9 cellular contexts compared by ENCODE assay signal in the genomic region with DNA sequence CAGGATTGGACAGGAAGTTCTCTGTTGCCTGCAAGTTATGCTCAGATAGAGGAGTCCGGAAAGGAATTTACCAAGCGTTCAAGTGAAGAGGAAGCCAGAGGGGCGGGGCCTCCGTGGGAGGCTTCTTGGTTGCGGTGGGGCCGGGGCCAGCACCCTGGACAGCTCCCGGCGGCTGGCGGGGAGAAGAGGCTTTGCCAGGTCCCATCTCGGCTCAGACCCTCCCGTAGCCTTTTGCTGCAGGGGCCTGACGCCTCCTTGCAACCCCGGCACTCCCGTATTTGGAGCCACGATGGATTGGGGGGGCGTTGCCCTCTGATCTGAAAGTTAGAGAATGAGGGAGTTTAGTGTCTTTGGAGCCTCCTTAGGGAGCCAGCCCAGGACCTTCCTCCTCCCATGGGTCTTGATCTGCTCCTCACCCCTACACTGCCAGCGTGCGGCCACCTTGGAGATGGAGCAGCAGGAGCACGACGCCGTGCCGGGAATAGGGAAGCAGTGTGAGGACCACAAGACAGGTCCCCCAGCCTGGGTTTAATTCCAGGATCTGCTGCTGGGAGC. TPM values are rescaled to one million over a fixed set of nuclear protein-coding genes. Genes with fewer than 3 reads are reported as not detected.
DNase-seq lines count a peak whose midpoint lies in the region; ATAC-seq lines count a peak whose summit lies in the region.
"Had no signal": no experiment of that assay in that cellular context is flagged by ENCODE, and none has a peak within 500 bp of the region (broad histone marks: within the 10 kb centered on the region; RNA-seq: fewer than 3 reads in every experiment).

No MANE protein-coding gene starts in this region.

- peaks cover 56 to 89% of the 10 kb centered on the region in 2 donors for H3K27me3 Mint-ChIP-seq in effector memory CD8-positive, alpha-beta T cell
- H3K27me3 Mint-ChIP-seq in naive thymus-derived CD4-positive, alpha-beta T cell = peaks cover 49 to 76% (median 71%) of the 10 kb centered on the region in 5 donors
- peaks cover 72 to 83% of the 10 kb centered on the region in 2 donors for H3K27me3 Mint-ChIP-seq in stimulated activated naive B cell treated with anti-CD40 and anti-IgM and Interleukin-4, amounts not matched to agents 10 μg/mL and 1 μg/mL and 100 μg/mL, for 72 hours

- H3K4me3 ChIP-seq in Karpas-422 (ENCODE audit: low read length) = no peak overlapping the region
- no peak overlapping the region for H3K4me3 ChIP-seq in naive thymus-derived CD4-positive, alpha-beta T cell (ENCODE audit: low read length)

- H3K9me3 Mint-ChIP-seq in effector memory CD8-positive, alpha-beta T cell = peaks cover 4 to 11% of the 10 kb centered on the region in 2 donors
- peaks cover 0 to 24% (median 8%) of the 10 kb centered on the region in 11 donors for H3K9me3 Mint-ChIP-seq in naive thymus-derived CD4-positive, alpha-beta T cell
- peaks cover 5 to 9% of the 10 kb centered on the region in 2 donors for H3K9me3 Mint-ChIP-seq in stimulated activated naive B cell treated with anti-CD40 and anti-IgM and Interleukin-4, amounts not matched to agents 10 μg/mL and 1 μg/mL and 100 μg/mL, for 72 hours

- H3K4me1 Mint-ChIP-seq in effector memory CD8-positive, alpha-beta T cell (ENCODE audit: low read depth in 2 of 2) = peaks cover 0 to 3% of the 10 kb centered on the region in 2 donors
- H3K4me1 Mint-ChIP-seq in naive thymus-derived CD4-positive, alpha-beta T cell = peaks cover 4 to 18% (median 8%) of the 10 kb centered on the region in 7 donors
- H3K4me1 Mint-ChIP-seq in stimulated activated naive B cell treated with anti-CD40 and anti-IgM and Interleukin-4, amounts not matched to agents 10 μg/mL and 1 μg/mL and 100 μg/mL, for 72 hours = peaks cover 17 to 27% of the 10 kb centered on the region in 2 donors

- no peaks in the 10 kb centered on the region for H3K9me2 ChIP-seq in Karpas-422 (replicated peaks; ENCODE audit: insufficient read depth, low read length)

- CTCF ChIA-PET in naive thymus-derived CD4-positive, alpha-beta T cell (lab: Charles Lee) = no interaction called here

- intact Hi-C loops in naive thymus-derived CD4-positive, alpha-beta T cell (cut with micrococcal nuclease) = loop anchor here in 1 of 2 donors (1.0 kb wide), 2 partner anchors 155 to 209 kb away; a partner anchor contains a TSS

- H4K20me1 ChIP-seq in Karpas-422 (ENCODE audit: insufficient read depth, low read depth, low read length) = 0 out of 2 replicates have a peak, but pooled peaks cover 4% of the 10 kb centered on the region

- H3K36me3 Mint-ChIP-seq in effector memory CD8-positive, alpha-beta T cell (ENCODE audit: insufficient read depth) = no peaks in the 10 kb centered on the region
- H3K36me3 Mint-ChIP-seq in naive thymus-derived CD4-positive, alpha-beta T cell = peaks cover 0 to 12% (median 0%) of the 10 kb centered on the region in 5 donors
- peaks cover 6 to 8% of the 10 kb centered on the region in 2 donors for H3K36me3 Mint-ChIP-seq in stimulated activated naive B cell treated with anti-CD40 and anti-IgM and Interleukin-4, amounts not matched to agents 10 μg/mL and 1 μg/mL and 100 μg/mL, for 72 hours

- no peak overlapping the region for H3K4me3 Mint-ChIP-seq in effector memory CD8-positive, alpha-beta T cell
- H3K4me3 Mint-ChIP-seq in naive thymus-derived CD4-positive, alpha-beta T cell = no peak overlapping the region
- no peak overlapping the region for H3K4me3 Mint-ChIP-seq in stimulated activated naive B cell treated with anti-CD40 and anti-IgM and Interleukin-4, amounts not matched to agents 10 μg/mL and 1 μg/mL and 100 μg/mL, for 72 hours

- peak; percentile 64 for ATAC-seq in GM21360 (IDR thresholded peaks at IDR 0.05; ENCODE audit: unreplicated experiment)
- ATAC-seq in effector memory CD8-positive, alpha-beta T cell (replicated peaks) = peak; percentile 67
- ATAC-seq in naive thymus-derived CD4-positive, alpha-beta T cell = peak; percentile 82
- ATAC-seq in stimulated activated naive B cell treated with anti-CD40 and anti-IgM and Interleukin-4, amounts not matched to agents 10 μg/mL and 1 μg/mL and 100 μg/mL, for 72 hours (replicated peaks) = peak; percentile 70 to 78

- no peaks in the 10 kb centered on the region for H3K9me3 ChIP-seq in Karpas-422 (ENCODE audit: low read length)
- H3K9me3 ChIP-seq in naive thymus-derived CD4-positive, alpha-beta T cell (ENCODE audit: control insufficient read depth in 2 of 3, low read length in 3 of 3) = no peaks in the 10 kb centered on the region

- no peaks in the 10 kb centered on the region for H3K4me1 ChIP-seq in Karpas-422 (ENCODE audit: low read length)
- H3K4me1 ChIP-seq in naive thymus-derived CD4-positive, alpha-beta T cell (ENCODE audit: control insufficient read depth in 2 of 2, insufficient read depth in 2 of 2, low read length in 2 of 2) = no peaks in the 10 kb centered on the region

- POLR2A ChIA-PET in naive thymus-derived CD4-positive, alpha-beta T cell (lab: Charles Lee) = no interaction called here

- no peak overlapping the region for H3K9ac ChIP-seq in Karpas-422 (ENCODE audit: low read length)

- H3K36me3 ChIP-seq in Karpas-422 (ENCODE audit: insufficient read depth, low read length) = no peaks in the 10 kb centered on the region
- H3K36me3 ChIP-seq in naive thymus-derived CD4-positive, alpha-beta T cell (ENCODE audit: control insufficient read depth in 2 of 3, insufficient read depth in 3 of 3, low read length in 3 of 3) = no peaks in the 10 kb centered on the region

- no peak overlapping the region for H2AFZ ChIP-seq in Karpas-422 (ENCODE audit: low read length)

- H3K79me2 ChIP-seq in Karpas-422 (ENCODE audit: low read length) = no peaks in the 10 kb centered on the region

- H3K27ac ChIP-seq in Karpas-422 (ENCODE audit: low read length) = no peak overlapping the region
- no peak overlapping the region for H3K27ac ChIP-seq in naive thymus-derived CD4-positive, alpha-beta T cell (ENCODE audit: low read depth, low read length)

- H3K27ac Mint-ChIP-seq in effector memory CD8-positive, alpha-beta T cell = no peak overlapping the region
- H3K27ac Mint-ChIP-seq in naive thymus-derived CD4-positive, alpha-beta T cell = no peak overlapping the region
- H3K27ac Mint-ChIP-seq in stimulated activated naive B cell treated with anti-CD40 and anti-IgM and Interleukin-4, amounts not matched to agents 10 μg/mL and 1 μg/mL and 100 μg/mL, for 72 hours = peak overlapping the region; percentile 37

- no peak overlapping the region for H3K4me2 ChIP-seq in Karpas-422 (ENCODE audit: low read depth, low read length, poor library complexity, severe bottlenecking)

- DNase-seq in AG08396 (ENCODE audit: low spot score) = peak; percentile 85
- peak; percentile 84 for DNase-seq in Karpas-422
- DNase-seq in activated CD4-positive, alpha-beta T cell treated with anti-CD3 and anti-CD28 coated beads, Interleukin-2, amount 50 U/mL, for 4 hours = peak; percentile 21 to 31
- DNase-seq in effector memory CD8-positive, alpha-beta T cell = peak; percentile 41 to 62 (median 48)
- DNase-seq in naive thymus-derived CD4-positive, alpha-beta T cell = peak; percentile 26 to 86 (median 58)
- DNase-seq in stimulated activated naive B cell treated with anti-CD40 and anti-IgM and Interleukin-4, amounts not matched to agents 10 μg/mL and 1 μg/mL and 100 μg/mL, for 72 hours = peak; percentile 54
- no peak for DNase-seq in NCI-H510A treated with DMSO at 0.1 percent for 48 hours (lab: John Stamatoyannopoulos, UW)

- no peaks in the 10 kb centered on the region for H3K27me3 ChIP-seq in Karpas-422 (ENCODE audit: low read length)
- peaks cover 0 to 4% of the 10 kb centered on the region in 2 donors for H3K27me3 ChIP-seq in naive thymus-derived CD4-positive, alpha-beta T cell (ENCODE audit: control insufficient read depth in 2 of 2, insufficient read depth in 2 of 2, low read length in 2 of 2)

RNA-seq across cellular contexts. Expression of a gene that starts 3.1 kb away (rescaled TPM):
- not detected in 2 replicates for total RNA-seq in Karpas-422 (2014; rRNA removed; shearing (Covaris generic); ENCODE audit: low replicate concordance)
- not detected for total RNA-seq in naive thymus-derived CD4-positive, alpha-beta T cell
- not detected for polyA plus RNA-seq in naive thymus-derived CD4-positive, alpha-beta T cell
- polyA plus RNA-seq: esophagus had no signal

RNA-seq across cellular contexts. Expression of a gene that starts 6.8 kb away (rescaled TPM):
- not detected in 2 replicates for total RNA-seq in Karpas-422 (2014; rRNA removed; shearing (Covaris generic); ENCODE audit: low replicate concordance)
- total RNA-seq in naive thymus-derived CD4-positive, alpha-beta T cell = not detected
- not detected for polyA plus RNA-seq in naive thymus-derived CD4-positive, alpha-beta T cell
- polyA plus RNA-seq: esophagus had no signal
